15 cellular contexts compared by ENCODE assay signal in genomic region chr9:38213591-38213990, GRCh38.
DNase-seq lines count a peak whose midpoint lies in the region; ATAC-seq and TF ChIP-seq lines count a peak whose summit lies in the region.
"Had no signal": no experiment of that assay in that cellular context is flagged by ENCODE, and none has a peak within 500 bp of the region (broad histone marks: within the 10 kb centered on the region; RNA-seq: fewer than 3 reads in every experiment).

No MANE protein-coding gene starts in this region.

- H3K27me3 ChIP-seq in neuronal stem cell (ENCODE audit: control insufficient read depth in 3 of 3, insufficient read depth in 3 of 3, low read depth in 1 of 3, low read length in 3 of 3), result peaks cover 0 to 18% (median 0%) of the 10 kb centered on the region in 3 experiments

- DNase-seq in ecto neural progenitor cell (ENCODE audit: low spot score), result peak; percentile 11
- DNase-seq in glomerular endothelial cell (ENCODE audit: extremely low read depth, low read depth, low spot score), result peak; percentile 1
- no peak for DNase-seq in type B pancreatic cell (ENCODE audit: extremely low spot score, unreplicated experiment)
- DNase-seq in stimulated activated CD8-positive, alpha-beta memory T cell treated with anti-CD3 and anti-CD28 coated beads, Interleukin-4, amount 100 ng/mL, for 48 hours, result no peak
- DNase-seq in neuronal stem cell (ENCODE audit: low spot score), result no peak
- DNase-seq in activated CD8-positive, alpha-beta T cell treated with anti-CD3 and anti-CD28 coated beads, Interleukin-2, amount 10 ng/mL, durations not matched to agents 7 days and 5 days, result no peak
- DNase-seq: C1 segment of cervical spinal cord; Calu3; CD4-positive, alpha-beta memory T cell; DMS53; DMS79 treated with DMSO at 0.1 percent for 48 hours; GF-D8; GOT3; HFFc6 had no signal

- peak overlapping the region; percentile 32 for H3K4me3 Mint-ChIP-seq in type B pancreatic cell
- no peak overlapping the region for H3K4me3 Mint-ChIP-seq in activated CD8-positive, alpha-beta T cell treated with anti-CD3 and anti-CD28 coated beads, Interleukin-2, amount 10 ng/mL, durations not matched to agents 7 days and 5 days
- H3K4me3 Mint-ChIP-seq: CD4-positive, alpha-beta memory T cell; HFFc6 had no signal

- no peak overlapping the region for H3K14ac ChIP-seq in neuronal stem cell (ENCODE audit: low read length)

- POLR2A ChIA-PET in activated CD8-positive, alpha-beta T cell treated with anti-CD3 and anti-CD28 coated beads, Interleukin-2, amount 10 ng/mL, durations not matched to agents 7 days and 5 days (lab: Charles Lee), result no interaction called here

- H2BK15ac ChIP-seq in neuronal stem cell (ENCODE audit: low read length), result no peak overlapping the region

- peak overlapping the region; percentile 25 for H3K27ac Mint-ChIP-seq in type B pancreatic cell
- no peak overlapping the region for H3K27ac Mint-ChIP-seq in activated CD8-positive, alpha-beta T cell treated with anti-CD3 and anti-CD28 coated beads, Interleukin-2, amount 10 ng/mL, durations not matched to agents 7 days and 5 days
- H3K27ac Mint-ChIP-seq: HFFc6 had no signal

- H3K4me1 ChIP-seq in neuronal stem cell (ENCODE audit: control insufficient read depth in 2 of 2, insufficient read depth in 1 of 2, low read depth in 1 of 2, low read length in 2 of 2), result peaks cover 4% of the 10 kb centered on the region in 2 donors

- no CpG with 5 or more reads among the region's 1 CpG for WGBS in neuronal stem cell (ENCODE audit: extremely low coverage in 2 of 2, insufficient read length in 2 of 2, insufficient replicate concordance in 1 of 2), 2 donors

- CTCF ChIA-PET in activated CD8-positive, alpha-beta T cell treated with anti-CD3 and anti-CD28 coated beads, Interleukin-2, amount 10 ng/mL, durations not matched to agents 7 days and 5 days (lab: Charles Lee), result no interaction called here

- H2AFZ ChIP-seq in neuronal stem cell (ENCODE audit: low read length), result no peak overlapping the region

- H3K4ac ChIP-seq in neuronal stem cell (ENCODE audit: low read length), result no peak overlapping the region

- no peaks in the 10 kb centered on the region for H3K9me3 Mint-ChIP-seq in type B pancreatic cell
- H3K9me3 Mint-ChIP-seq in activated CD8-positive, alpha-beta T cell treated with anti-CD3 and anti-CD28 coated beads, Interleukin-2, amount 10 ng/mL, durations not matched to agents 7 days and 5 days (ENCODE audit: insufficient read depth), result no peaks in the 10 kb centered on the region

- H2AK5ac ChIP-seq in neuronal stem cell (ENCODE audit: low read depth, low read length), result no peak overlapping the region

- no peak overlapping the region for H3K4me3 ChIP-seq in neuronal stem cell (ENCODE audit: low read length in 2 of 2)
- H3K4me3 ChIP-seq: HAP-1 had no signal

- H3K27ac ChIP-seq in neuronal stem cell (replicated peaks; ENCODE audit: low read length), result no peak overlapping the region

- peaks cover 9% of the 10 kb centered on the region for H3K4me1 Mint-ChIP-seq in type B pancreatic cell (ENCODE audit: unreplicated experiment)
- H3K4me1 Mint-ChIP-seq in activated CD8-positive, alpha-beta T cell treated with anti-CD3 and anti-CD28 coated beads, Interleukin-2, amount 10 ng/mL, durations not matched to agents 7 days and 5 days (ENCODE audit: low read depth), result no peaks in the 10 kb centered on the region
- H3K4me1 Mint-ChIP-seq: CD4-positive, alpha-beta memory T cell had no signal

- H3K4me2 ChIP-seq in neuronal stem cell (ENCODE audit: insufficient read depth, low read length, poor library complexity, severe bottlenecking), result no peak overlapping the region

- H2BK5ac ChIP-seq in neuronal stem cell (ENCODE audit: low read length), result no peak overlapping the region

- H4K91ac ChIP-seq in neuronal stem cell (ENCODE audit: low read depth, low read length, poor library complexity), result no peak overlapping the region

- ATAC-seq in activated CD8-positive, alpha-beta T cell treated with anti-CD3 and anti-CD28 coated beads, Interleukin-2, amount 10 ng/mL, durations not matched to agents 7 days and 5 days, result no peak

- H3K9ac ChIP-seq in neuronal stem cell (ENCODE audit: low read depth, low read length, poor library complexity), result no peak overlapping the region

- H3K36me3 ChIP-seq in neuronal stem cell (replicated peaks in 1 of 2; ENCODE audit: control insufficient read depth in 2 of 2, insufficient read depth in 2 of 2, low read length in 2 of 2), result no peaks in the 10 kb centered on the region
- H3K36me3 ChIP-seq: HAP-1 had no signal

- no peaks in the 10 kb centered on the region for H3K27me3 Mint-ChIP-seq in type B pancreatic cell
- peaks cover 7% of the 10 kb centered on the region for H3K27me3 Mint-ChIP-seq in activated CD8-positive, alpha-beta T cell treated with anti-CD3 and anti-CD28 coated beads, Interleukin-2, amount 10 ng/mL, durations not matched to agents 7 days and 5 days (ENCODE audit: low read depth)

- no peak overlapping the region for H3K18ac ChIP-seq in neuronal stem cell (ENCODE audit: low read length)

- peaks cover 0 to 2% of the 10 kb centered on the region in 2 donors for H3K9me3 ChIP-seq in neuronal stem cell (replicated peaks in 1 of 2; ENCODE audit: control insufficient read depth in 2 of 2, insufficient read depth in 1 of 2, low read depth in 1 of 2, low read length in 2 of 2)
- H3K9me3 ChIP-seq: HAP-1 had no signal

- H3K23ac ChIP-seq in neuronal stem cell (ENCODE audit: low read depth, low read length, poor library complexity), result no peak overlapping the region

- H3K79me1 ChIP-seq in neuronal stem cell (ENCODE audit: low read depth, low read length), result no peaks in the 10 kb centered on the region

- H4K8ac ChIP-seq in neuronal stem cell (ENCODE audit: low read depth, low read length), result no peak overlapping the region

- H2BK12ac ChIP-seq in neuronal stem cell (ENCODE audit: low read length), result no peak overlapping the region

- no peaks in the 10 kb centered on the region for H3K36me3 Mint-ChIP-seq in type B pancreatic cell
- H3K36me3 Mint-ChIP-seq in activated CD8-positive, alpha-beta T cell treated with anti-CD3 and anti-CD28 coated beads, Interleukin-2, amount 10 ng/mL, durations not matched to agents 7 days and 5 days (ENCODE audit: low read depth), result no peaks in the 10 kb centered on the region
- H3K36me3 Mint-ChIP-seq: CD4-positive, alpha-beta memory T cell had no signal

- H2BK120ac ChIP-seq in neuronal stem cell (ENCODE audit: low read depth, low read length), result no peak overlapping the region

- no peak for TF ChIP-seq CTCF in type B pancreatic cell (conservative IDR thresholded peaks at IDR 0.05)

Comparison
In these comparisons a context has a peak if more than half of its experiments do, and no peak if none do; other contexts are left out.
1. DNase-seq: peak in ecto neural progenitor cell (single experiment) and glomerular endothelial cell (single experiment); none in type B pancreatic cell (single experiment), stimulated activated CD8-positive, alpha-beta memory T cell treated with anti-CD3 and anti-CD28 coated beads, Interleukin-4, amount 100 ng/mL, for 48 hours (single experiment), neuronal stem cell (single experiment) and activated CD8-positive, alpha-beta T cell treated with anti-CD3 and anti-CD28 coated beads, Interleukin-2, amount 10 ng/mL, durations not matched to agents 7 days and 5 days (single experiment).